ENCODE assay signal across 10 cellular contexts in genomic region chr3:59406943-59407342, GRCh38.
A peak's percentile ranks its signal among the peaks of the same experiment; 100 is the strongest.
DNase-seq lines count a peak whose midpoint lies in the region; ATAC-seq and TF ChIP-seq lines count a peak whose summit lies in the region.
"Had no signal": no experiment of that assay in that cellular context is flagged by ENCODE, and none has a peak within 500 bp of the region (broad histone marks: within the 10 kb centered on the region; RNA-seq: fewer than 3 reads in every experiment).

No MANE protein-coding gene starts in this region.

- no peaks in the 10 kb centered on the region for H3K36me3 ChIP-seq in Peyer's patch
- H3K36me3 ChIP-seq: uterus had no signal

- no peak overlapping the region for H3K27ac ChIP-seq in Peyer's patch

- DNase-seq in amygdala (lab: John Stamatoyannopoulos, UW) (no peak), NCI-H345 (lab: John Stamatoyannopoulos, UW) (no peak), Peyer's patch (no peak), pons (ENCODE audit: low spot score) (no peak)
- DNase-seq: PC-3, uterus had no signal

- H3K36me3 Mint-ChIP-seq in T-helper 1 cell treated with Interleukin-12 subunit alpha and Interleukin-12 subunit beta and Interleukin-4 antibody, amounts not matched to agents 30 μg/mL and 1 μg/mL, for 36 hours (ENCODE audit: low read depth), result no peaks in the 10 kb centered on the region

- ATAC-seq in GM18511 (IDR thresholded peaks at IDR 0.05; ENCODE audit: unreplicated experiment), result peak; percentile 85
- peak; percentile 87 for ATAC-seq in GM19463 (IDR thresholded peaks at IDR 0.05; ENCODE audit: unreplicated experiment)
- peak; percentile 79 for ATAC-seq in HG02981 (IDR thresholded peaks at IDR 0.05; ENCODE audit: unreplicated experiment)
- ATAC-seq: PC-3 had no signal

- H3K4me1 Mint-ChIP-seq in T-helper 1 cell treated with Interleukin-12 subunit alpha and Interleukin-12 subunit beta and Interleukin-4 antibody, amounts not matched to agents 30 μg/mL and 1 μg/mL, for 36 hours (ENCODE audit: low read depth), result peaks cover 25% of the 10 kb centered on the region

- no peak for TF ChIP-seq CTCF in Peyer's patch (IDR thresholded peaks at IDR 0.05)

- TF ChIP-seq POLR2A in Peyer's patch (IDR thresholded peaks at IDR 0.05), result no peak

- H3K4me1 ChIP-seq in Peyer's patch, result no peaks in the 10 kb centered on the region
- H3K4me1 ChIP-seq: uterus had no signal

- H3K27me3 ChIP-seq in Peyer's patch, result no peaks in the 10 kb centered on the region
- H3K27me3 ChIP-seq: uterus had no signal

- H3K27me3 Mint-ChIP-seq in T-helper 1 cell treated with Interleukin-12 subunit alpha and Interleukin-12 subunit beta and Interleukin-4 antibody, amounts not matched to agents 30 μg/mL and 1 μg/mL, for 36 hours (ENCODE audit: low read depth), result peaks cover 10% of the 10 kb centered on the region

- H3K9me3 ChIP-seq in Peyer's patch, result no peaks in the 10 kb centered on the region
- H3K9me3 ChIP-seq: uterus had no signal

- H3K27ac Mint-ChIP-seq in T-helper 1 cell treated with Interleukin-12 subunit alpha and Interleukin-12 subunit beta and Interleukin-4 antibody, amounts not matched to agents 30 μg/mL and 1 μg/mL, for 36 hours, result peak overlapping the region; percentile 64

- H3K4me3 Mint-ChIP-seq in T-helper 1 cell treated with Interleukin-12 subunit alpha and Interleukin-12 subunit beta and Interleukin-4 antibody, amounts not matched to agents 30 μg/mL and 1 μg/mL, for 36 hours, result no peak overlapping the region

- H3K9me3 Mint-ChIP-seq in T-helper 1 cell treated with Interleukin-12 subunit alpha and Interleukin-12 subunit beta and Interleukin-4 antibody, amounts not matched to agents 30 μg/mL and 1 μg/mL, for 36 hours, result peaks cover 16% of the 10 kb centered on the region

- no peak overlapping the region for H3K4me3 ChIP-seq in Peyer's patch
- H3K4me3 ChIP-seq: uterus had no signal
